In genomic region chr3:132268956-132269355, GRCh38 we compare ENCODE assay signal across 12 cellular contexts. TPM values are rescaled to one million over a fixed set of nuclear protein-coding genes. Genes with fewer than 3 reads are reported as not detected.
DNase-seq lines count a peak whose midpoint lies in the region; ATAC-seq, FAIRE-seq and TF ChIP-seq lines count a peak whose summit lies in the region.
"Had no signal": no experiment of that assay in that cellular context is flagged by ENCODE, and none has a peak within 500 bp of the region (broad histone marks: within the 10 kb centered on the region; RNA-seq: fewer than 3 reads in every experiment).

No MANE protein-coding gene starts in this region.

- DNase-seq in AG04449 (ENCODE audit: low read depth, low spot score) (no peak), GM13977 (ENCODE audit: low spot score) (no peak), SK-MEL-5 (ENCODE audit: low read depth, low spot score) (peak; percentile 63), foreskin fibroblast (peak in 1 of 2 donors; percentile 69), NK-92 (lab: John Stamatoyannopoulos, UW; ENCODE audit: unreplicated experiment) (no peak), Ammon's horn (ENCODE audit: low spot score) (no peak), H54 (ENCODE audit: insufficient read length, low spot score) (no peak)
- DNase-seq: activated B cell treated with CpG ODN at 0.5 μM for 24 hours, GF-D8, NCI-H187 had no signal

- POLR2A ChIA-PET in AG04449 (lab: Yijun Ruan, JAX) = no interaction called here

- no peak for ATAC-seq in HG02970 (IDR thresholded peaks at IDR 0.05; ENCODE audit: low FRiP score, unreplicated experiment)

- no peak overlapping the region for H3K4me3 ChIP-seq in AG04449 (ENCODE audit: low read depth, low read length)
- H3K4me3 ChIP-seq in foreskin fibroblast (ENCODE audit: low read depth in 1 of 2, low read length in 2 of 2) = no peak overlapping the region

- TF ChIP-seq CTCF in AG04449 (IDR thresholded peaks at IDR 0.05; ENCODE audit: insufficient read depth, low read length, missing control alignments) (peak; percentile 12), GM13977 (IDR thresholded peaks at IDR 0.05; ENCODE audit: extremely low read depth, insufficient read depth, missing control alignments) (peak; percentile 8), foreskin fibroblast (IDR thresholded peaks at IDR 0.05; ENCODE audit: low read depth, low read length) (peak; percentile 50)

- no peak for TF ChIP-seq POLR2A in H54 (IDR thresholded peaks at IDR 0.05; ENCODE audit: low read depth, low read length)

- in situ Hi-C loops in GM13977 (cut with MboI; ENCODE audit: low pct_unique_long_range_greater_than_20kb, low sequenced_read_pairs, unreplicated experiment) (no loop called here), SK-MEL-5 (cut with HindIII; ENCODE audit: low pct_unique_long_range_greater_than_20kb, low sequenced_read_pairs) (no loop called here)

- FAIRE-seq in H54 (lab: Jason Lieb, UNC) = no peak

- CTCF ChIA-PET in AG04449 (lab: Yijun Ruan, JAX) = interaction anchor here (0.8 to 2.5 kb wide), 9 partner anchors 9 to 230 kb away, joined by 3 to 12 read pairs (median 4); no protein-coding TSS in a partner anchor

RNA-seq across cellular contexts. Expression of gene ACP3, which starts 48.3 kb away (rescaled TPM):
- total RNA-seq in SK-MEL-5 (2014; rRNA removed; shearing (Covaris generic)) = 0.26 TPM in 1 of 2 replicates, not detected in the other
- polyA plus RNA-seq in SK-MEL-5 (2015; cell fraction: cytosol; rRNA removed) = not detected in 2 replicates
- polyA plus RNA-seq in SK-MEL-5 (2015; cell fraction: nucleus; rRNA removed) = not detected in 2 replicates
- total RNA-seq: dermis microvascular lymphatic vessel endothelial cell had no signal
